ENCODE assay signal across 8 cellular contexts in the genomic region with DNA sequence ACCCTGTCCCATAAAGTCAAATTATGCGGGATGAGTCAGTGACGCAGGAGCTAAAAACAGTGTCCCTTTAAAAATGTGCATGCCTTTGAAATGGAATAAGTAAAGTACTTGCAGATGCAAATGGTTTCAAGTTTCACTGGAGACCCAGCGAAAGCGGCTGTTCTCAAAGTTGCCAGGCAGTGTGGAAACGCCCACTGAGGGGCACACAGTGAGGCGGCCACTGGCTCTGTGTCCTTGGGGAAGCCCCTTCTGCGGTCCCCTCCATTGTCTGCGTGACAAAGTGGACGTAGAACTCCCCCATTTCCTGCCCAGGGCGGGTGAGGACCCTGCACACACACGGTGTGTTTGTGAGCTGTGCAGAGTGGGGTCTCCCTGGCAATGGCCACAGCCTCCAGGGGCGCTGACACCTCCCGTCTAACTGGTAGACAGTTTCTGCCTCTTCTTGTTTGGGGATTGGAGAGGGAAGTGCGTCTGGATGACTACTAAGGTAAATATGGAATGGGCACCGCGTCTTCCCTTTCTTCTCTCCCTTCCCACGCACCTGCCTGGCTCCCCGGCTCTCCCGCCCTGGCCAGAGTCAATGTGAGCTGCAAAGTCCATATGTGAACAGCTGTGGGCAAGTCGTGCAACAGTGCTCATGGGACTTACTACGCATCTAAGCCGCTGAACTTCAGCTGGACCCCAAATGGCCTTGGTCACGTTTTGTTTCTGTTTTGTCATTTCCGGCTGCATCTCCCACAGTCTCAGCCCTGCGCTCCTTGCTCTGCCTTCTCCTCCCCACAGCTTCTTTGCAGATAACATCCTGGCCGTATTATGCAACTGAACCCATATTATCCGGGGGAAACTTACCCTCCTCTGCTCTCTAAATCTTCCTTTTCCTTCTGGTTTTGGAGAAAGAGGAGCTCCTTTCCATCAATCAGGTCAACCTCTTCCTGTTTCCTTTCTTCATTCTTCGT. TPM values are rescaled to one million over a fixed set of nuclear protein-coding genes. Genes with fewer than 3 reads are reported as not detected.
A peak's percentile ranks its signal among the peaks of the same experiment; 100 is the strongest.
DNase-seq lines count a peak whose midpoint lies in the region; ATAC-seq and TF ChIP-seq lines count a peak whose summit lies in the region.

No MANE protein-coding gene starts in this region.

- DNase-seq in GM04504 (ENCODE audit: low read depth) (peak; percentile 51), SHP77 treated with DMSO at 0.1 percent for 48 hours (lab: John Stamatoyannopoulos, UW) (peak; percentile 47), fibroblast of mammary gland (ENCODE audit: low read depth) (peak; percentile 73), ovary (peak; percentile 82 to 87 (median 82)), NCI-H2227 (lab: John Stamatoyannopoulos, UW; ENCODE audit: unreplicated experiment) (no peak)
- DNase-seq in activated CD4-positive, CD25-positive, alpha-beta regulatory T cell (lab: John Stamatoyannopoulos, UW): no peak

- H3K27ac ChIP-seq in ovary: peak overlapping the region; percentile 24 to 98

- intact Hi-C loops in ovary (cut with DNase I): loop anchor here in 1 of 4 donors (5.0 kb wide), 2 partner anchors 36 to 39 kb away; no protein-coding TSS in a partner anchor

- peak; percentile 53 for ATAC-seq in HG03135 (IDR thresholded peaks at IDR 0.05; ENCODE audit: unreplicated experiment)
- ATAC-seq in GM21526 (IDR thresholded peaks at IDR 0.05; ENCODE audit: low FRiP score, unreplicated experiment): no peak

- peaks cover 2% of the 10 kb centered on the region for H3K4me1 ChIP-seq in ovary (ENCODE audit: insufficient read depth)

- peak; percentile 9 for TF ChIP-seq CTCF in fibroblast of mammary gland (conservative IDR thresholded peaks at IDR 0.05; ENCODE audit: control insufficient read depth, insufficient read depth, low read depth, low read length)
- peak in 1 of 3 donors; percentile 12 for TF ChIP-seq CTCF in ovary (IDR thresholded peaks at IDR 0.05)

- no peaks in the 10 kb centered on the region for H3K36me3 ChIP-seq in ovary

- TF ChIP-seq POLR2A in ovary (IDR thresholded peaks at IDR 0.05): peak; percentile 91

- 1 to 3% (median 2%) methylated on average over 28 of the region's 28 CpGs for WGBS in ovary, 3 donors

- H3K4me3 ChIP-seq in fibroblast of mammary gland (ENCODE audit: control insufficient read depth, low read depth, low read length) (peak overlapping the region; percentile 56), ovary (peak overlapping the region; percentile 49)

- TF ChIP-seq EP300 in ovary (IDR thresholded peaks at IDR 0.05): no peak

- no peaks in the 10 kb centered on the region for H3K9me3 ChIP-seq in ovary

- no peaks in the 10 kb centered on the region for H3K27me3 ChIP-seq in ovary

RNA-seq across cellular contexts. Expression of a gene that starts 33.7 kb away (rescaled TPM):
- total RNA-seq in ovary: 100 to 1,000 TPM in 3 of 7 donors, 10 to 100 TPM in 4; 44.9 to 110 (median 99.9) TPM
- polyA plus RNA-seq in ovary: 10 to 100 TPM; 13.5 to 25.4 TPM

Comparison
In these comparisons a context has a peak if more than half of its experiments do, and no peak if none do; other contexts are left out.
1. DNase-seq: peak in GM04504 (single experiment), SHP77 treated with DMSO at 0.1 percent for 48 hours (single experiment), fibroblast of mammary gland (single experiment) and ovary (5 of 5); none in activated CD4-positive, CD25-positive, alpha-beta regulatory T cell (0 of 4) and NCI-H2227 (single experiment).